ENCODE assay signal across 23 cellular contexts in the genomic region with DNA sequence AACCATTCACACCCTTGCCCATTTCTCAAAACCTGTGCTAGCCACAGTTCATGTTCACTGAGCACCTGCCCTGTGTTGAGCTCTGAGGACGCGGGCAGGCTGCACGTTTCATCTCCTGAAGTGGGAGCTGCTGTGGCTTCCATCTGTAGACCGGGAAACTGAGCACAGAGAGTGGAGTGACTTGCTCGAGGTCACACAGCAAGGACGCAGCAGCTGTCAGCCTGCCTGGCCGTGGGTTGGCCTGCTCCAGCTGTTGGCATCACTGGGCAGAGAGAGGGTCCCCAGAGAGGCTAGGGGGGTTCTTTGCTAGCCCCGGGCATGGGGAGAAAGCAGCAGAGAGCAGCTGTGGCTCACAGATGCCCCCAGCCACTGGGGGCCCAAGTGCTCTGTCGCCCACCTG.
"Had no signal": no experiment of that assay in that cellular context is flagged by ENCODE, and none has a peak within 500 bp of the region (broad histone marks: within the 10 kb centered on the region; RNA-seq: fewer than 3 reads in every experiment).

No MANE protein-coding gene starts in this region.

- H3K27ac Mint-ChIP-seq: activated B cell treated with CpG ODN at 0.5 μM for 24 hours; activated CD4-positive, alpha-beta memory T cell treated with anti-CD3 and anti-CD28 coated beads, Interleukin-2, amount 10 ng/mL, durations not matched to agents 7 days and 5 days; activated naive CD4-positive, alpha-beta T cell treated with anti-CD3 and anti-CD28 coated beads, Interleukin-2, amount 10 ng/mL, durations not matched to agents 7 days and 5 days; activated naive CD8-positive, alpha-beta T cell treated with anti-CD3 and anti-CD28 coated beads, Interleukin-2, amount 50 U/mL, for 24 hours; activated T-helper 2 cell treated with anti-CD3 and anti-CD28 coated beads, Interferon-gamma antibody, Interleukin-2, Interleukin-4, amounts not matched to agents 10 μg/mL and 5 μg/mL and 100 μg/mL, durations not matched to agents 14 hours and 24 hours and 36 hours; nephron; progenitor cell of endocrine pancreas had no signal

- H3K4me3 Mint-ChIP-seq: activated B cell treated with CpG ODN at 0.5 μM for 24 hours; activated CD4-positive, alpha-beta memory T cell treated with anti-CD3 and anti-CD28 coated beads, Interleukin-2, amount 10 ng/mL, durations not matched to agents 7 days and 5 days; activated naive CD4-positive, alpha-beta T cell treated with anti-CD3 and anti-CD28 coated beads, Interleukin-2, amount 10 ng/mL, durations not matched to agents 7 days and 5 days; activated naive CD8-positive, alpha-beta T cell treated with anti-CD3 and anti-CD28 coated beads, Interleukin-2, amount 50 U/mL, for 24 hours; central memory CD8-positive, alpha-beta T cell; nephron had no signal

- H3K27me3 ChIP-seq: heart right ventricle had no signal

- ATAC-seq: activated naive CD8-positive, alpha-beta T cell treated with anti-CD3 and anti-CD28 coated beads, Interleukin-2, amount 50 U/mL, for 24 hours; gastroesophageal sphincter; heart right ventricle; left cardiac atrium; stimulated activated naive CD8-positive, alpha-beta T cell treated with anti-CD3 and anti-CD28 coated beads, Interleukin-15, Interleukin-2, amounts not matched to agents 100 U/mL and 50 U/mL, for 24 hours had no signal

- H3K27me3 Mint-ChIP-seq: activated B cell treated with CpG ODN at 0.5 μM for 24 hours; activated CD4-positive, alpha-beta memory T cell treated with anti-CD3 and anti-CD28 coated beads, Interleukin-2, amount 10 ng/mL, durations not matched to agents 7 days and 5 days; activated naive CD8-positive, alpha-beta T cell treated with anti-CD3 and anti-CD28 coated beads, Interleukin-2, amount 50 U/mL, for 24 hours; central memory CD8-positive, alpha-beta T cell; progenitor cell of endocrine pancreas had no signal

- H3K9me3 Mint-ChIP-seq: activated B cell treated with CpG ODN at 0.5 μM for 24 hours; activated CD4-positive, alpha-beta memory T cell treated with anti-CD3 and anti-CD28 coated beads, Interleukin-2, amount 10 ng/mL, durations not matched to agents 7 days and 5 days; activated naive CD4-positive, alpha-beta T cell treated with anti-CD3 and anti-CD28 coated beads, Interleukin-2, amount 10 ng/mL, durations not matched to agents 7 days and 5 days; activated naive CD8-positive, alpha-beta T cell treated with anti-CD3 and anti-CD28 coated beads, Interleukin-2, amount 50 U/mL, for 24 hours; activated T-helper 2 cell treated with anti-CD3 and anti-CD28 coated beads, Interferon-gamma antibody, Interleukin-2, Interleukin-4, amounts not matched to agents 10 μg/mL and 5 μg/mL and 100 μg/mL, durations not matched to agents 14 hours and 24 hours and 36 hours; central memory CD8-positive, alpha-beta T cell; nephron had no signal

- H3K9me3 ChIP-seq: esophagus muscularis mucosa, gastroesophageal sphincter, heart right ventricle, tibial nerve had no signal

- H3K4me1 ChIP-seq: gastroesophageal sphincter, tibial nerve had no signal

- H3K4me3 ChIP-seq: esophagus muscularis mucosa, gastroesophageal sphincter, heart right ventricle, tibial nerve had no signal

- H3K36me3 ChIP-seq: esophagus muscularis mucosa, gastroesophageal sphincter, heart right ventricle, tibial nerve had no signal

- FAIRE-seq: urothelium cell line had no signal

- H3K27ac ChIP-seq: esophagus muscularis mucosa, gastroesophageal sphincter, heart right ventricle, tibial nerve had no signal

- DNase-seq: activated B cell treated with CpG ODN at 0.5 μM for 24 hours; activated CD4-positive, alpha-beta memory T cell treated with anti-CD3 and anti-CD28 coated beads, Interleukin-2, amount 10 ng/mL, durations not matched to agents 7 days and 5 days; activated CD4-positive, alpha-beta T cell treated with anti-CD3 and anti-CD28 coated beads for 4 hours; activated naive CD4-positive, alpha-beta T cell treated with anti-CD3 and anti-CD28 coated beads, Interleukin-2, amount 10 ng/mL, durations not matched to agents 7 days and 5 days; activated naive CD8-positive, alpha-beta T cell treated with anti-CD3 and anti-CD28 coated beads, Interleukin-2, amount 50 U/mL, for 24 hours; activated T-cell treated with anti-CD3 and anti-CD28 coated beads, Interleukin-2, amount 50 U/mL, for 1 hour; anterior cingulate cortex; cortex of kidney; heart right ventricle; left cardiac atrium; stimulated activated CD4-positive, alpha-beta T cell treated with anti-CD3 and anti-CD28 coated beads, Interleukin-12 subunit alpha, Interleukin-12 subunit beta, amount 100 ng/mL, for 4 hours; stimulated activated CD4-positive, alpha-beta T cell treated with anti-CD3 and anti-CD28 coated beads, Interleukin-1b, Interleukin-23, amount 100 ng/mL, for 48 hours; stimulated activated CD8-positive, alpha-beta memory T cell treated with anti-CD3 and anti-CD28 coated beads, Interleukin-4, amount 100 ng/mL, for 48 hours; stimulated activated naive CD8-positive, alpha-beta T cell treated with anti-CD3 and anti-CD28 coated beads, Interleukin-15, Interleukin-2, amounts not matched to agents 100 U/mL and 50 U/mL, for 24 hours; T-helper 9 cell had no signal
